20 cellular contexts compared by ENCODE assay signal in the genomic region with DNA sequence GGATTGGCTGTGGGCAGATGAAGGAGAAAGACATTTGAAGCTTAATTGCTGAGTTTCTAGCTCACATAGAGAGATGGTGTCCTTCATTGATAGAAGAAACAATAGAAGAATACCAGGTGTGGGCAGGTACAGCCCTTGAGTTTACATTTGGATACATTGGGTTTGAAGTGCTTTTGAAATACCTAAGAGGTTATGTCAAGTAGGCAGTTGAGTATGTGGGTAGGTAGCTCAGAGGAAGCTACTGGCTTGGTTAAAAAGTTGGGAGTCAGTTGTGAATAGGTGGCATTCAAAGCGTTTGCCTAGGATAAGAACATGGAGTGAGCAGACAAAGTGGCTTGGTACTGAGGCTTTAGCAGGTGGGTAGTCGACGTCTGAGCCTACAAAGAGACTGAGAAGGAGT.
"Had no signal": no experiment of that assay in that cellular context is flagged by ENCODE, and none has a peak within 500 bp of the region (broad histone marks: within the 10 kb centered on the region; RNA-seq: fewer than 3 reads in every experiment).

No MANE protein-coding gene starts in this region.

- H3K9me3 ChIP-seq: esophagus muscularis mucosa, gastrocnemius medialis, heart right ventricle, prostate gland, testis, transverse colon had no signal

- H3K4me3 ChIP-seq: esophagus muscularis mucosa, gastrocnemius medialis, heart right ventricle, prostate gland, testis, transverse colon had no signal

- DNase-seq: effector memory CD8-positive, alpha-beta T cell; gastrocnemius medialis; heart right ventricle; hypothalamus; islet precursor cell; mesendoderm; naive thymus-derived CD4-positive, alpha-beta T cell; nephron progenitor cell; stimulated activated CD4-positive, alpha-beta T cell treated with anti-CD3 and anti-CD28 coated beads, Interleukin-2, amount 100 ng/mL, for 24 hours; stimulated activated CD4-positive, alpha-beta T cell treated with anti-CD3 and anti-CD28 coated beads, Interleukin-4, amount 100 ng/mL, for 4 hours; stimulated activated naive B cell treated with anti-CD40 and anti-IgM and Interleukin-4, amounts not matched to agents 10 μg/mL and 1 μg/mL and 100 μg/mL, for 72 hours; stimulated activated naive CD8-positive, alpha-beta T cell treated with anti-CD3 and anti-CD28 coated beads, Interleukin-15, amount 100 ng/mL, for 72 hours; testis; transverse colon had no signal

- H3K9ac ChIP-seq: parathyroid adenoma had no signal

- H3K27ac ChIP-seq: epithelial cell of prostate, esophagus muscularis mucosa, heart right ventricle, parathyroid adenoma, prostate gland, testis, transverse colon had no signal

- H3K4me1 ChIP-seq: esophagus muscularis mucosa, parathyroid adenoma, prostate gland, testis, transverse colon had no signal

- H2AFZ ChIP-seq: parathyroid adenoma had no signal

- ATAC-seq: effector memory CD8-positive, alpha-beta T cell; gastrocnemius medialis; left lobe of liver; naive thymus-derived CD4-positive, alpha-beta T cell; sciatic nerve; stimulated activated naive B cell treated with anti-CD40 and anti-IgM and Interleukin-4, amounts not matched to agents 10 μg/mL and 1 μg/mL and 100 μg/mL, for 72 hours; stimulated activated naive CD8-positive, alpha-beta T cell treated with anti-CD3 and anti-CD28 coated beads, Interleukin-15, amount 100 ng/mL, for 72 hours had no signal

- H3K27me3 ChIP-seq: esophagus muscularis mucosa, gastrocnemius medialis, heart right ventricle, testis, transverse colon had no signal

- H3K79me2 ChIP-seq: parathyroid adenoma had no signal
